ENCODE assay signal across 23 cellular contexts in the genomic region with DNA sequence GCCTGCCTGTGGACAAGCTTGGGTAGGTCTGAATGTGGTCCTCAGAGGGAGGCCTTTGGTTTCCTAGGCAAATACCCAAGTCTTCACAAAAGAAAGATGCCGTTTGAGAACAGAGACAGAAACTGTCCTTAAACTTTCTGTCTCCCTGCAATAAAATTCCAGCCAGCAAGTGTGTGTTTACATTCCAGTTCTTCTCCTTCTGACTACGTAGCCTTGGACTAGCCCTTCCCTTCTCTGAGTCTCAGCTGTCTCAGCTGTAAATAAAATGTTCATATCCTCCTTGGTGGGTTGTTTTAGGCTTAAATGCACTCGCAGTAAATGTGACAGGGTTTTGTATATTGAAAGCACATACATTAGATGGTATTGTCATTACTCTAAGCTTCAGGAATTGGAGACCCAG.
DNase-seq lines count a peak whose midpoint lies in the region; ATAC-seq, FAIRE-seq and TF ChIP-seq lines count a peak whose summit lies in the region.
"Had no signal": no experiment of that assay in that cellular context is flagged by ENCODE, and none has a peak within 500 bp of the region (broad histone marks: within the 10 kb centered on the region; RNA-seq: fewer than 3 reads in every experiment).

No MANE protein-coding gene starts in this region.

- ATAC-seq in left colon, result peak; percentile 76
- peak; percentile 50 for ATAC-seq in mucosa of descending colon
- ATAC-seq: A549 had no signal

- 20% methylated on average over 3 of the region's 3 CpGs for WGBS in prostate gland
- WGBS in esophagus squamous epithelium, 2 donors, result 24 to 57% methylated on average over 3 of the region's 3 CpGs

- peaks cover 4% of the 10 kb centered on the region for H3K4me1 Mint-ChIP-seq in astrocyte (ENCODE audit: low read depth, unreplicated experiment)
- H3K4me1 Mint-ChIP-seq: CD4-positive, alpha-beta memory T cell had no signal

- peak overlapping the region; percentile 51 for H3K4me3 Mint-ChIP-seq in astrocyte (ENCODE audit: unreplicated experiment)
- H3K4me3 Mint-ChIP-seq: HFFc6 had no signal

- no peaks in the 10 kb centered on the region for H4K20me1 ChIP-seq in astrocyte (ENCODE audit: insufficient read depth, low read length)
- H4K20me1 ChIP-seq: BLaER1 treated with 17β-estradiol and CSF1 and Interleukin-3, amounts not matched to agents 10 nM and 100 nM had no signal

- H3K4me2 ChIP-seq in astrocyte (ENCODE audit: low read length), result no peak overlapping the region
- H3K4me2 ChIP-seq: A549; BLaER1 treated with 17β-estradiol and CSF1 and Interleukin-3, amounts not matched to agents 10 nM and 100 nM had no signal

- H3K27ac Mint-ChIP-seq in astrocyte (ENCODE audit: unreplicated experiment), result no peak overlapping the region
- H3K27ac Mint-ChIP-seq: CD4-positive, alpha-beta memory T cell; HFFc6 had no signal

- no peaks in the 10 kb centered on the region for H3K36me3 ChIP-seq in astrocyte (ENCODE audit: insufficient read depth, low read length)
- H3K36me3 ChIP-seq in mucosa of descending colon (ENCODE audit: low read depth), result no peaks in the 10 kb centered on the region
- H3K36me3 ChIP-seq in prostate gland, result no peaks in the 10 kb centered on the region
- no peaks in the 10 kb centered on the region for H3K36me3 ChIP-seq in esophagus squamous epithelium
- H3K36me3 ChIP-seq: BE2C; BLaER1 treated with 17β-estradiol and CSF1 and Interleukin-3, amounts not matched to agents 10 nM and 100 nM; HAP-1 had no signal

- H3K4me1 ChIP-seq in astrocyte (ENCODE audit: insufficient read depth, low read length) (no peaks in the 10 kb centered on the region), mucosa of descending colon (ENCODE audit: low read depth) (peaks cover 27% of the 10 kb centered on the region), prostate gland (replicated peaks) (peaks cover 3% of the 10 kb centered on the region), esophagus squamous epithelium (peaks cover 0 to 8% (median 0%) of the 10 kb centered on the region in 3 donors)
- H3K4me1 ChIP-seq: A549, BE2C, HAP-1 had no signal

- no peaks in the 10 kb centered on the region for H3K9me3 Mint-ChIP-seq in astrocyte (ENCODE audit: unreplicated experiment)
- H3K9me3 Mint-ChIP-seq: CD4-positive, alpha-beta memory T cell had no signal

- no peaks in the 10 kb centered on the region for H3K36me3 Mint-ChIP-seq in astrocyte (ENCODE audit: low read depth, unreplicated experiment)
- H3K36me3 Mint-ChIP-seq: CD4-positive, alpha-beta memory T cell had no signal

- DNase-seq in astrocyte (ENCODE audit: low read depth), result no peak
- DNase-seq in left colon, result no peak
- DNase-seq in mucosa of descending colon, result no peak
- no peak for DNase-seq in prostate gland (ENCODE audit: low spot score)
- no peak for DNase-seq in esophagus squamous epithelium (lab: John Stamatoyannopoulos, UW)
- no peak for DNase-seq in DMS153 (lab: John Stamatoyannopoulos, UW)
- DNase-seq in activated CD4-positive, alpha-beta T cell treated with anti-CD3 and anti-CD28 coated beads, Interleukin-2, amount 50 U/mL, for 4 hours, result no peak
- DNase-seq: 8988T; ACHN; AML-193; BE2C; Calu3; CD4-positive, alpha-beta memory T cell; COR-L47; DND-41; GOT3; HFFc6 had no signal

- intact Hi-C loops in left colon (cut with DNase I, micrococcal nuclease), result no loop called here
- intact Hi-C loops in mucosa of descending colon (cut with DNase I, micrococcal nuclease), result no loop called here
- intact Hi-C loops in prostate gland (cut with DNase I), result no loop called here
- intact Hi-C loops in esophagus squamous epithelium (cut with DNase I), result no loop called here

- no peaks in the 10 kb centered on the region for H3K79me2 ChIP-seq in astrocyte (ENCODE audit: insufficient read depth, low read length)

- no peaks in the 10 kb centered on the region for H3K9me3 ChIP-seq in astrocyte (ENCODE audit: insufficient read depth, low read depth, low read length)
- H3K9me3 ChIP-seq in mucosa of descending colon, result no peaks in the 10 kb centered on the region
- no peaks in the 10 kb centered on the region for H3K9me3 ChIP-seq in prostate gland
- H3K9me3 ChIP-seq in esophagus squamous epithelium, result no peaks in the 10 kb centered on the region
- H3K9me3 ChIP-seq: A549; BE2C; BLaER1 treated with 17β-estradiol and CSF1 and Interleukin-3, amounts not matched to agents 10 nM and 100 nM; HAP-1 had no signal

- FAIRE-seq in astrocyte (lab: Jason Lieb, UNC), result no peak
- FAIRE-seq: A549, G401.6, GM12892, H54 had no signal

- H3K9ac ChIP-seq in astrocyte (ENCODE audit: low read length), result no peak overlapping the region
- H3K9ac ChIP-seq: BLaER1 treated with 17β-estradiol and CSF1 and Interleukin-3, amounts not matched to agents 10 nM and 100 nM had no signal

- no peak for TF ChIP-seq POLR2A in prostate gland (IDR thresholded peaks at IDR 0.05)
- TF ChIP-seq POLR2A in esophagus squamous epithelium (IDR thresholded peaks at IDR 0.05), result no peak

- H3K27me3 ChIP-seq in astrocyte (ENCODE audit: insufficient read depth, low read length), result no peaks in the 10 kb centered on the region
- no peaks in the 10 kb centered on the region for H3K27me3 ChIP-seq in prostate gland (replicated peaks; ENCODE audit: insufficient read depth)
- no peaks in the 10 kb centered on the region for H3K27me3 ChIP-seq in esophagus squamous epithelium
- H3K27me3 ChIP-seq: BE2C; BLaER1 treated with 17β-estradiol and CSF1 and Interleukin-3, amounts not matched to agents 10 nM and 100 nM had no signal

- H3K27ac ChIP-seq in astrocyte (ENCODE audit: low read depth, low read length), result no peak overlapping the region
- peak overlapping the region; percentile 63 to 72 for H3K27ac ChIP-seq in prostate gland
- H3K27ac ChIP-seq in esophagus squamous epithelium, result no peak overlapping the region
- H3K27ac ChIP-seq: A549; BLaER1 treated with 17β-estradiol and CSF1 and Interleukin-3, amounts not matched to agents 10 nM and 100 nM had no signal

- no peak overlapping the region for H2AFZ ChIP-seq in astrocyte (ENCODE audit: low read depth, low read length)

- no peak for TF ChIP-seq CTCF in astrocyte (IDR thresholded peaks at IDR 0.05; ENCODE audit: insufficient read depth, low read depth, low read length)
- TF ChIP-seq CTCF in mucosa of descending colon (IDR thresholded peaks at IDR 0.05), result no peak
- no peak for TF ChIP-seq CTCF in prostate gland (IDR thresholded peaks at IDR 0.05)
- TF ChIP-seq CTCF in esophagus squamous epithelium (IDR thresholded peaks at IDR 0.05), result no peak

- peaks cover 34% of the 10 kb centered on the region for H3K27me3 Mint-ChIP-seq in astrocyte (ENCODE audit: low read depth, unreplicated experiment)

- H3K4me3 ChIP-seq in astrocyte (ENCODE audit: insufficient read depth, low read depth, low read length) (no peak overlapping the region), mucosa of descending colon (no peak overlapping the region), prostate gland (no peak overlapping the region), esophagus squamous epithelium (no peak overlapping the region)
- H3K4me3 ChIP-seq: A549; BLaER1 treated with 17β-estradiol and CSF1 and Interleukin-3, amounts not matched to agents 10 nM and 100 nM; HAP-1 had no signal

Comparison
In these comparisons a context has a peak if more than half of its experiments do, and no peak if none do; other contexts are left out.
1. H3K27ac ChIP-seq: peak in prostate gland (2 of 2); none in astrocyte (single experiment) and esophagus squamous epithelium (0 of 4).